Comparison of ENCODE assay signal across 11 cellular contexts in the genomic region with DNA sequence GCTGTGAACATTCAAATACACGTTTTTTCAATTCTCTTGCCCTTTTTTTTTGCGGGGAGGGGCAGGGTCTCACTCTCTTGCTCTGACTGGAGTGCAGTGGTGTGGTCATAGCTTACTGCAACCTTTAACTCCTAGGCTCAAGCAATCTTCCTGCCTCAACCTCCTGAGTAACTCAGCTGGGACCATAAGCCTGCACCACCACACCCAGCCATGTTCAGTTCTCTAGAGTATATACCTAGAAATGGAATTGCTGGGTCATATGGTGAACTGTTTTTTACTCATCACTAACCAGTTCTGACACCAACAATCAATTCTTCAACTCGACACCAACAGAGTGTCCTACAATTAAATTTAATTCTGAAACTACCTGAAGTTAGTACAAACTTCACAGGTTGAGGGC.
A peak's percentile ranks its signal among the peaks of the same experiment; 100 is the strongest.
DNase-seq lines count a peak whose midpoint lies in the region; ATAC-seq lines count a peak whose summit lies in the region.
"Had no signal": no experiment of that assay in that cellular context is flagged by ENCODE, and none has a peak within 500 bp of the region (broad histone marks: within the 10 kb centered on the region; RNA-seq: fewer than 3 reads in every experiment).

No MANE protein-coding gene starts in this region.

- no peaks in the 10 kb centered on the region for H3K9me3 Mint-ChIP-seq in activated naive CD4-positive, alpha-beta T cell treated with anti-CD3 and anti-CD28 coated beads, Interleukin-2, amount 10 ng/mL, durations not matched to agents 7 days and 5 days

- H3K4me1 Mint-ChIP-seq in activated naive CD4-positive, alpha-beta T cell treated with anti-CD3 and anti-CD28 coated beads, Interleukin-2, amount 10 ng/mL, durations not matched to agents 7 days and 5 days = peaks cover 67% of the 10 kb centered on the region

- no peaks in the 10 kb centered on the region for H3K27me3 Mint-ChIP-seq in activated naive CD4-positive, alpha-beta T cell treated with anti-CD3 and anti-CD28 coated beads, Interleukin-2, amount 10 ng/mL, durations not matched to agents 7 days and 5 days

- peaks cover 52% of the 10 kb centered on the region for H3K36me3 Mint-ChIP-seq in activated naive CD4-positive, alpha-beta T cell treated with anti-CD3 and anti-CD28 coated beads, Interleukin-2, amount 10 ng/mL, durations not matched to agents 7 days and 5 days

- CTCF ChIA-PET in activated naive CD4-positive, alpha-beta T cell treated with anti-CD3 and anti-CD28 coated beads, Interleukin-2, amount 10 ng/mL, durations not matched to agents 7 days and 5 days (lab: Charles Lee) = no interaction called here

- no peak overlapping the region for H3K4me3 Mint-ChIP-seq in activated naive CD4-positive, alpha-beta T cell treated with anti-CD3 and anti-CD28 coated beads, Interleukin-2, amount 10 ng/mL, durations not matched to agents 7 days and 5 days

- DNase-seq in activated CD4-positive, CD25-positive, alpha-beta regulatory T cell treated with anti-CD3 and anti-CD28 coated beads, Interleukin-2, amount 50 U/mL, for 72 hours = no peak
- DNase-seq in activated naive CD4-positive, alpha-beta T cell treated with anti-CD3 and anti-CD28 coated beads, Interleukin-2, amount 10 ng/mL, durations not matched to agents 7 days and 5 days = no peak
- peak; percentile 61 for DNase-seq in stimulated activated CD4-positive, alpha-beta T cell treated with anti-CD3 and anti-CD28 coated beads, Interleukin-1b, Interleukin-23, amount 100 ng/mL, for 48 hours
- DNase-seq in T-helper 9 cell = no peak
- DNase-seq: NCI-H2171, SHP77 treated with DMSO at 0.1 percent for 48 hours had no signal

- H3K27ac Mint-ChIP-seq in activated naive CD4-positive, alpha-beta T cell treated with anti-CD3 and anti-CD28 coated beads, Interleukin-2, amount 10 ng/mL, durations not matched to agents 7 days and 5 days = peak overlapping the region; percentile 72

- peak; percentile 88 to 91 for ATAC-seq in activated CD4-positive, CD25-positive, alpha-beta regulatory T cell treated with anti-CD3 and anti-CD28 coated beads, Interleukin-2, amount 50 U/mL, for 24 hours
- peak; percentile 83 for ATAC-seq in HG02610 (IDR thresholded peaks at IDR 0.05; ENCODE audit: unreplicated experiment)
- no peak for ATAC-seq in HG03457 (IDR thresholded peaks at IDR 0.05; ENCODE audit: unreplicated experiment)
- no peak for ATAC-seq in GM21526 (IDR thresholded peaks at IDR 0.05; ENCODE audit: low FRiP score, unreplicated experiment)
- ATAC-seq: K562 had no signal

Comparison
In these comparisons a context has a peak if more than half of its experiments do, and no peak if none do; other contexts are left out.
1. ATAC-seq: peak in activated CD4-positive, CD25-positive, alpha-beta regulatory T cell treated with anti-CD3 and anti-CD28 coated beads, Interleukin-2, amount 50 U/mL, for 24 hours (2 of 2) and HG02610 (single experiment); none in HG03457 (single experiment) and GM21526 (single experiment).